In genomic region chr20:63180541-63181185, GRCh38 we compare ENCODE assay signal across 1 cellular context.
A peak's percentile ranks its signal among the peaks of the same experiment; 100 is the strongest.
TF ChIP-seq lines count a peak whose summit lies in the region.

No MANE protein-coding gene starts in this region.

TF ChIP-seq in HepG2, 621 proteins besides CTCF, POLR2A, EP300 and RAD21:
- TF ChIP-seq EED (CRISPR knock-in tag; IDR thresholded peaks at IDR 0.05), result 0 out of 2 replicates have a peak, but pooled peaks have one; percentile 40
- 0 out of 2 replicates have a peak, but pooled peaks have one; percentile 14 for TF ChIP-seq ZNF776 (CRISPR knock-in tag; IDR thresholded peaks at IDR 0.05)
- TF ChIP-seq ZBTB14 (CRISPR knock-in tag; IDR thresholded peaks at IDR 0.05), result no peak
- 0 out of 2 replicates have a peak, but pooled peaks have one; percentile 1 for TF ChIP-seq NFE2L1 (CRISPR knock-in tag; IDR thresholded peaks at IDR 0.05; ENCODE audit: borderline replicate concordance)
